In the genomic region with DNA sequence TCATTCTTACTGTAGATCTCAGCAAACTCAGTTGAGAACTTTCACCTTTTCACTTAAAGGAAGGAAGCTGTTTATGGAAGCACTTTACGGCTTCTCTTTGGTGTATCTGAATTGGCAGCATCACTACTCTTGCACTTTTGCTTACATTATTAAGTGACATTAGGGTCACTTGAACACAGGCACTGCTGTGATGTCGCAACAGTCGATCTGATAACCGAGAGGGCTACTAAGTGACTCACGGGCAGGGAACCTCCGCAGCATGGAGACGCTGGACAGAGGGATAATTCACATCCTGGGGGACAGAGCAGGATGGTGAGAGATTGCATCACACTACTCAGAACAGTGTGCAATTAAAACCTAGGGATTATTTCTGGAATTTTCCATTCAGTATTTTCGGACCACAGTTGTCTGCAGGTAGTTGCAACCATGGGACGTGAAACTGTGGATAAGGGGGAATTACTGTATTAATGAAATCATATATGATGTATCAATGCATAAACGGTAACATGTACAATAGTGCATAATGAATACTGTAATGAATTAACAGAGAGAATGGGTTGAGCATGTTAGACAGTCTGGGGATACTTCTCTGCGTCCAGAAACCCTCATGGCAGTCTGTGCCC, we compare ENCODE assay signal across 14 cellular contexts. TPM values are rescaled to one million over a fixed set of nuclear protein-coding genes. Genes with fewer than 3 reads are reported as not detected.
A peak's percentile ranks its signal among the peaks of the same experiment; 100 is the strongest.
DNase-seq lines count a peak whose midpoint lies in the region; ATAC-seq, FAIRE-seq and TF ChIP-seq lines count a peak whose summit lies in the region.
"Had no signal": no experiment of that assay in that cellular context is flagged by ENCODE, and none has a peak within 500 bp of the region (broad histone marks: within the 10 kb centered on the region; RNA-seq: fewer than 3 reads in every experiment).

No MANE protein-coding gene starts in this region.

- no peak overlapping the region for H4K8ac ChIP-seq in H1 (ENCODE audit: extremely low read depth, insufficient read depth, low read length)
- H4K8ac ChIP-seq in neuronal stem cell (ENCODE audit: low read depth, low read length) = no peak overlapping the region

- TF ChIP-seq POLR2A in H1 (IDR thresholded peaks at IDR 0.05; ENCODE audit: control extremely low read depth in 1 of 2, low read depth in 2 of 2, low read length in 2 of 2) = no peak

- no peaks in the 10 kb centered on the region for H3K9me3 ChIP-seq in H1 (ENCODE audit: insufficient read depth in 2 of 2, low read depth in 1 of 2, low read length in 1 of 2)
- no peaks in the 10 kb centered on the region for H3K9me3 ChIP-seq in colonic mucosa
- no peaks in the 10 kb centered on the region for H3K9me3 ChIP-seq in neuronal stem cell (replicated peaks in 1 of 2; ENCODE audit: control insufficient read depth in 2 of 2, insufficient read depth in 1 of 2, low read depth in 1 of 2, low read length in 2 of 2)

- no peak for TF ChIP-seq CTCF in H1 (IDR thresholded peaks at IDR 0.05; ENCODE audit: control extremely low read depth in 1 of 3, insufficient read depth in 1 of 3, low read depth in 1 of 3, low read length in 3 of 3)
- TF ChIP-seq CTCF in retinal pigment epithelial cell (conservative IDR thresholded peaks at IDR 0.05; ENCODE audit: low read depth, low read length) = no peak
- no peak for TF ChIP-seq CTCF in colonic mucosa (IDR thresholded peaks at IDR 0.05)

- H2BK12ac ChIP-seq in H1 (ENCODE audit: low read depth, low read length) = no peak overlapping the region
- H2BK12ac ChIP-seq in neuronal stem cell (ENCODE audit: low read length) = no peak overlapping the region

- H2AK5ac ChIP-seq in H1 (ENCODE audit: low read depth, low read length) (no peak overlapping the region), neuronal stem cell (ENCODE audit: low read depth, low read length) (no peak overlapping the region)

- FAIRE-seq in H1 (lab: Jason Lieb, UNC) = no peak

- H3K4me1 ChIP-seq in H1 (replicated peaks in 1 of 4; ENCODE audit: control insufficient read depth in 3 of 4, insufficient read depth in 4 of 4, low read length in 3 of 4) (no peaks in the 10 kb centered on the region), colonic mucosa (no peaks in the 10 kb centered on the region), neuronal stem cell (ENCODE audit: control insufficient read depth in 2 of 2, insufficient read depth in 1 of 2, low read depth in 1 of 2, low read length in 2 of 2) (no peaks in the 10 kb centered on the region)

- no peak overlapping the region for H3K4ac ChIP-seq in H1 (replicated peaks; ENCODE audit: insufficient read length, low read depth, low read length)
- no peak overlapping the region for H3K4ac ChIP-seq in neuronal stem cell (ENCODE audit: low read length)

- H3K18ac ChIP-seq in H1 (ENCODE audit: extremely low read depth, low read length) (no peak overlapping the region), neuronal stem cell (ENCODE audit: low read length) (no peak overlapping the region)

- no peak overlapping the region for H2BK120ac ChIP-seq in H1 (replicated peaks; ENCODE audit: low read depth, low read length)
- no peak overlapping the region for H2BK120ac ChIP-seq in neuronal stem cell (ENCODE audit: low read depth, low read length)

- TF ChIP-seq EP300 in H1 (IDR thresholded peaks at IDR 0.05; ENCODE audit: borderline replicate concordance in 1 of 2, low read depth in 2 of 2, low read length in 2 of 2) = no peak

- CTCF ChIA-PET in H1 (lab: Charles Lee; ENCODE audit: partially characterized antibody) = interaction anchor here (1.3 kb wide), 1 partner anchor 13 kb away, joined by 4 read pairs; no protein-coding TSS in a partner anchor

- no peak overlapping the region for H4K91ac ChIP-seq in H1 (replicated peaks; ENCODE audit: insufficient read length, low read length)
- H4K91ac ChIP-seq in neuronal stem cell (ENCODE audit: low read depth, low read length, poor library complexity) = no peak overlapping the region

- H3K4me2 ChIP-seq in H1 (ENCODE audit: insufficient read depth in 1 of 2, low read depth in 2 of 2, low read length in 2 of 2) = no peak overlapping the region
- H3K4me2 ChIP-seq in neuronal stem cell (ENCODE audit: insufficient read depth, low read length, poor library complexity, severe bottlenecking) = no peak overlapping the region

- no peak overlapping the region for H3K14ac ChIP-seq in H1 (ENCODE audit: insufficient read length)
- H3K14ac ChIP-seq in neuronal stem cell (ENCODE audit: low read length) = no peak overlapping the region

- H2BK5ac ChIP-seq in H1 (ENCODE audit: low read depth, low read length) (no peak overlapping the region), neuronal stem cell (ENCODE audit: low read length) (no peak overlapping the region)

- WGBS in H1 (ENCODE audit: extremely low coverage in 1 of 2, insufficient coverage in 1 of 2, insufficient read length in 1 of 2, insufficient replicate concordance in 2 of 2, low coverage in 1 of 2, low lambda C conversion rate in 2 of 2, missing lambda C conversion rate in 1 of 2), 2 experiments = 90% methylated on average over 11 of the region's 11 CpGs; no CpG with 5 or more reads in 1 of the 2 experiments
- WGBS in neuronal stem cell (ENCODE audit: extremely low coverage in 2 of 2, insufficient read length in 2 of 2, insufficient replicate concordance in 1 of 2), 2 donors = no CpG with 5 or more reads among the region's 11 CpGs

- no peaks in the 10 kb centered on the region for H4K20me1 ChIP-seq in H1 (replicated peaks in 1 of 2; ENCODE audit: control insufficient read depth in 1 of 2, insufficient read depth in 2 of 2, low read length in 2 of 2)

- H4K5ac ChIP-seq in H1 (ENCODE audit: insufficient read length, low read depth, low read length) = no peak overlapping the region

- DNase-seq in ELF-1 (ENCODE audit: low read depth, low spot score) (peak; percentile 22), NCI-H460 (ENCODE audit: extremely low read depth, low read depth) (peak; percentile 9), H1 (ENCODE audit: low read depth in 1 of 2, low spot score in 2 of 2) (no peak), retinal pigment epithelial cell (ENCODE audit: low read depth) (peak; percentile 8), colonic mucosa (no peak), Right ventricle myocardium superior (no peak), neuronal stem cell (ENCODE audit: low spot score) (no peak)
- DNase-seq: activated CD4-positive, alpha-beta T cell treated with anti-CD3 and anti-CD28 coated beads, Interleukin-2, amount 10 ng/mL, durations not matched to agents 24 days and 14 days; CD4-positive, alpha-beta T cell; NCI-H1930; stimulated activated CD4-positive, alpha-beta T cell treated with anti-CD3 and anti-CD28 coated beads, Interleukin-4, amount 100 ng/mL, for 4 hours had no signal

- H3K56ac ChIP-seq in H1 (replicated peaks; ENCODE audit: insufficient read length, low read depth, low read length) = no peak overlapping the region

- H3K27me3 ChIP-seq in H1 (replicated peaks in 1 of 4; ENCODE audit: control insufficient read depth in 3 of 4, extremely low read depth in 1 of 4, insufficient read depth in 3 of 4, low read length in 3 of 4) (no peaks in the 10 kb centered on the region), colonic mucosa (no peaks in the 10 kb centered on the region), neuronal stem cell (ENCODE audit: control insufficient read depth in 3 of 3, insufficient read depth in 3 of 3, low read depth in 1 of 3, low read length in 3 of 3) (peaks cover 0 to 36% (median 0%) of the 10 kb centered on the region in 3 experiments)
- H3K27me3 ChIP-seq: cardiac muscle cell had no signal

- no peaks in the 10 kb centered on the region for H3K23me2 ChIP-seq in H1 (ENCODE audit: low read depth, low read length)

- H3K79me2 ChIP-seq in H1 (ENCODE audit: control insufficient read depth in 1 of 2, insufficient read depth in 2 of 2, low read length in 2 of 2) = no peaks in the 10 kb centered on the region

- H2AFZ ChIP-seq in H1 (ENCODE audit: low read length) = no peak overlapping the region
- no peak overlapping the region for H2AFZ ChIP-seq in neuronal stem cell (ENCODE audit: low read length)

- H3K36me3 ChIP-seq in H1 (ENCODE audit: control insufficient read depth in 2 of 4, insufficient read depth in 4 of 4, low read length in 3 of 4) (no peaks in the 10 kb centered on the region), colonic mucosa (no peaks in the 10 kb centered on the region), neuronal stem cell (replicated peaks in 1 of 2; ENCODE audit: control insufficient read depth in 2 of 2, insufficient read depth in 2 of 2, low read length in 2 of 2) (no peaks in the 10 kb centered on the region)
- H3K36me3 ChIP-seq: cardiac muscle cell had no signal

- H3K79me1 ChIP-seq in H1 (ENCODE audit: low read depth, low read length) = no peaks in the 10 kb centered on the region
- H3K79me1 ChIP-seq in neuronal stem cell (ENCODE audit: low read depth, low read length) = no peaks in the 10 kb centered on the region

- H3K23ac ChIP-seq in H1 (ENCODE audit: insufficient read length) = no peak overlapping the region
- no peak overlapping the region for H3K23ac ChIP-seq in neuronal stem cell (ENCODE audit: low read depth, low read length, poor library complexity)

- POLR2A ChIA-PET in H1 (lab: Charles Lee; ENCODE audit: partially characterized antibody) = no interaction called here

- H3K9ac ChIP-seq in H1 (replicated peaks in 1 of 4; ENCODE audit: extremely low read depth in 1 of 4, low read depth in 3 of 4, low read length in 3 of 4) = no peak overlapping the region
- no peak overlapping the region for H3K9ac ChIP-seq in colonic mucosa (ENCODE audit: low read depth in 2 of 2, low read length in 2 of 2)
- H3K9ac ChIP-seq in neuronal stem cell (ENCODE audit: low read depth, low read length, poor library complexity) = no peak overlapping the region

- H2BK15ac ChIP-seq in H1 (ENCODE audit: low read length) = no peak overlapping the region
- H2BK15ac ChIP-seq in neuronal stem cell (ENCODE audit: low read length) = no peak overlapping the region

- no peak overlapping the region for H3K27ac ChIP-seq in H1 (ENCODE audit: low read depth, low read length)
- no peak overlapping the region for H3K27ac ChIP-seq in colonic mucosa
- H3K27ac ChIP-seq in neuronal stem cell (replicated peaks; ENCODE audit: low read length) = no peak overlapping the region
- H3K27ac ChIP-seq: cardiac muscle cell had no signal

- no peak overlapping the region for H2BK20ac ChIP-seq in H1 (ENCODE audit: low read length)

- TF ChIP-seq RAD21 in H1 (IDR thresholded peaks at IDR 0.05 in 1 of 2, conservative IDR thresholded peaks at IDR 0.05 in 1 of 2; ENCODE audit: low read depth in 2 of 2, low read length in 2 of 2) = no peak

- intact Hi-C loops in colonic mucosa (cut with DNase I) (no loop called here), Right ventricle myocardium superior (cut with DNase I) (no loop called here)

- H3K4me3 ChIP-seq in H1 (ENCODE audit: extremely low read depth in 1 of 4, insufficient read depth in 2 of 4, low read depth in 3 of 4, low read length in 4 of 4) = no peak overlapping the region
- H3K4me3 ChIP-seq in retinal pigment epithelial cell (ENCODE audit: low read length) = no peak overlapping the region
- no peak overlapping the region for H3K4me3 ChIP-seq in colonic mucosa
- no peak overlapping the region for H3K4me3 ChIP-seq in neuronal stem cell (ENCODE audit: low read length in 2 of 2)
- H3K4me3 ChIP-seq: cardiac muscle cell had no signal

- no peak for ATAC-seq in Right ventricle myocardium superior (ENCODE audit: poor library complexity)
- no peak for ATAC-seq in GM21423 (IDR thresholded peaks at IDR 0.05; ENCODE audit: unreplicated experiment)

RNA-seq across cellular contexts. Expression of a gene that starts 56.6 kb away (rescaled TPM):
- not detected in 2 replicates for total RNA-seq in NCI-H460 (2014; rRNA removed; shearing (Covaris generic))
- polyA plus RNA-seq in NCI-H460 (2014; cell fraction: nucleus; rRNA removed) = 0.05 and 0.10 TPM in 2 replicates
- 0.13 and 0.21 TPM in 2 replicates for total RNA-seq in H1 (2021; fragmentation: NEBNext Ultra II Directional; extraction: Animal tissue kit (Norgen Biotek cat#: 25700))
- 0.18 and 0.25 TPM in 2 replicates for polyA plus RNA-seq in H1 (2011; rRNA removed)
- 0.27 TPM for polyA plus RNA-seq in H1 (2011; cell fraction: cytosol; rRNA removed)
- polyA plus RNA-seq in H1 (2011; cell fraction: nucleus; rRNA removed) = 0.86 TPM
- polyA plus RNA-seq in H1 (2012, experiment 1 of 2) = 0.04 to 0.18 TPM (median 0.11 TPM) in 4 replicates
- 0.13 TPM for polyA plus RNA-seq in H1 (2012, experiment 2 of 2)
- 0.12 TPM for polyA plus RNA-seq in H1 (2013, experiment 1 of 2)
- 0.06 TPM for polyA plus RNA-seq in H1 (2013, experiment 2 of 2)
- 0.32 and 0.50 TPM in 2 replicates for polyA minus RNA-seq in H1 (2011; rRNA and poly(A)+ RNA removed)
- 0.44 TPM for polyA minus RNA-seq in H1 (2011; cell fraction: cytosol; rRNA and poly(A)+ RNA removed)
- polyA minus RNA-seq in H1 (2011; cell fraction: nucleus; rRNA and poly(A)+ RNA removed) = 0.50 TPM
- total RNA-seq in colonic mucosa = under 1 TPM; 0.32 to 0.62 TPM
- total RNA-seq in Right ventricle myocardium superior = not detected
- polyA plus RNA-seq in neuronal stem cell (2013, experiment 1 of 2) = 0.77 TPM
- 0.61 TPM for polyA plus RNA-seq in neuronal stem cell (2013, experiment 2 of 2)
- total RNA-seq: activated CD4-positive, alpha-beta T cell treated with anti-CD3 and anti-CD28 coated beads, Interleukin-2, amount 10 ng/mL, durations not matched to agents 24 days and 14 days; CD4-positive, alpha-beta T cell; epithelial cell of proximal tubule had no signal

RNA-seq across cellular contexts. Expression of a gene that starts 59.9 kb away (rescaled TPM):
- 7.7 and 8.8 TPM in 2 replicates for total RNA-seq in NCI-H460 (2014; rRNA removed; shearing (Covaris generic))
- polyA plus RNA-seq in NCI-H460 (2014; cell fraction: nucleus; rRNA removed) = 1.0 and 1.3 TPM in 2 replicates
- total RNA-seq in H1 (2021; fragmentation: NEBNext Ultra II Directional; extraction: Animal tissue kit (Norgen Biotek cat#: 25700)) = 3.4 and 3.7 TPM in 2 replicates
- 0.48 and 0.80 TPM in 2 replicates for polyA plus RNA-seq in H1 (2011; rRNA removed)
- 0.39 TPM for polyA plus RNA-seq in H1 (2011; cell fraction: cytosol; rRNA removed)
- polyA plus RNA-seq in H1 (2011; cell fraction: nucleus; rRNA removed) = 2.0 TPM
- 3.7 to 5.8 TPM (median 5.1 TPM) in 4 replicates for polyA plus RNA-seq in H1 (2012, experiment 1 of 2)
- polyA plus RNA-seq in H1 (2012, experiment 2 of 2) = 3.0 TPM
- 1.2 TPM for polyA plus RNA-seq in H1 (2013, experiment 1 of 2)
- polyA plus RNA-seq in H1 (2013, experiment 2 of 2) = 1.2 TPM
- polyA minus RNA-seq in H1 (2011; rRNA and poly(A)+ RNA removed) = 1.8 and 2.0 TPM in 2 replicates
- 2.1 TPM for polyA minus RNA-seq in H1 (2011; cell fraction: cytosol; rRNA and poly(A)+ RNA removed)
- polyA minus RNA-seq in H1 (2011; cell fraction: nucleus; rRNA and poly(A)+ RNA removed) = 8.7 TPM
- total RNA-seq in colonic mucosa (10 to 100 TPM; 32.7 to 42.6 TPM), Right ventricle myocardium superior (27.9 TPM)
- polyA plus RNA-seq in neuronal stem cell (2013, experiment 1 of 2) = 20.0 TPM
- 21.1 TPM for polyA plus RNA-seq in neuronal stem cell (2013, experiment 2 of 2)

Comparison
In these comparisons a context has a peak if more than half of its experiments do, and no peak if none do; other contexts are left out.
1. DNase-seq: peak in ELF-1 (single experiment), NCI-H460 (single experiment) and retinal pigment epithelial cell (single experiment); none in H1 (0 of 2), colonic mucosa (single experiment), Right ventricle myocardium superior (single experiment) and neuronal stem cell (single experiment).